Comparison of ENCODE assay signal across 20 cellular contexts in the genomic region with DNA sequence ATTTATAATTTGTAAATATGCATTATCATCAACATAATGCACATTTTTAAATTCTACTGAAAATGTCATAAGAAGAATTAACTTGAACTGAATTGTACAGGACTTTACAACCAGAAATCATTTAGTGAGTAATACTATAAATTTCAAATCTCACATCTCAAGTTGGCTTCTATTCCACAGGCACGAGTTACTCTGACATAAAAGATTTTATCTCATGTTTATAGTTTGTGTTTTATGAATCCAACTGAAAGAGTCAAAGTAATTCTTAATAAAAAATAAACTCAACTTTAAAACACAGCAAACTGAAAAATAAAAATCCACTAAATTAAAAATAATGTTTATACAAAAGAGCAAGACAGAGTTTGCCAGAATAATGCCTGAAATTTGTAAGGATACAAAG.
"Had no signal": no experiment of that assay in that cellular context is flagged by ENCODE, and none has a peak within 500 bp of the region (broad histone marks: within the 10 kb centered on the region; RNA-seq: fewer than 3 reads in every experiment).

No MANE protein-coding gene starts in this region.

- ATAC-seq: mucosa of descending colon; naive thymus-derived CD8-positive, alpha-beta T cell; psoas muscle; right lobe of liver; stimulated activated memory B cell treated with anti-CD40 and anti-IgM and Interleukin-4, amounts not matched to agents 10 μg/mL and 1 μg/mL and 100 μg/mL, for 72 hours; upper lobe of right lung had no signal

- H3K9me3 ChIP-seq: esophagus muscularis mucosa, mucosa of descending colon, neutrophil, psoas muscle, right lobe of liver, spleen, testis, tibial nerve, upper lobe of right lung had no signal

- DNase-seq: effector memory CD4-positive, alpha-beta T cell; foreskin fibroblast; immature natural killer cell; mammary epithelial cell; mucosa of descending colon; naive thymus-derived CD8-positive, alpha-beta T cell; psoas muscle; retina; right lobe of liver; spleen; stimulated activated CD4-positive, alpha-beta T cell treated with anti-CD3 and anti-CD28 coated beads, Interleukin-15, amount 100 ng/mL, for 24 hours; stimulated activated CD4-positive, alpha-beta T cell treated with anti-CD3 and anti-CD28 coated beads, Interleukin-1b, Interleukin-23, amount 100 ng/mL, for 48 hours; stimulated activated CD4-positive, alpha-beta T cell treated with anti-CD3 and anti-CD28 coated beads, Interleukin-4, amount 100 ng/mL, for 24 hours; testis; upper lobe of right lung had no signal

- H3K36me3 ChIP-seq: esophagus muscularis mucosa, neutrophil, right lobe of liver, spleen, tibial nerve, upper lobe of right lung had no signal

- H3K4me3 ChIP-seq: esophagus muscularis mucosa, mucosa of descending colon, psoas muscle, right lobe of liver, spleen, testis, tibial nerve, upper lobe of right lung had no signal

- H3K27ac ChIP-seq: epithelial cell of prostate, neutrophil, psoas muscle, right lobe of liver, spleen, testis, tibial nerve, upper lobe of right lung had no signal

- H3K4me1 ChIP-seq: right lobe of liver, testis, upper lobe of right lung had no signal

- H3K27me3 ChIP-seq: esophagus muscularis mucosa, neutrophil, right lobe of liver, spleen, testis, tibial nerve, upper lobe of right lung had no signal
